8 cellular contexts compared by ENCODE assay signal in genomic region chr21:42513151-42513984, GRCh38. TPM values are rescaled to one million over a fixed set of nuclear protein-coding genes. Genes with fewer than 3 reads are reported as not detected.
DNase-seq lines count a peak whose midpoint lies in the region; ATAC-seq and TF ChIP-seq lines count a peak whose summit lies in the region.

Gene SLC37A1 (plus strand): TSS chr21:42513852. CDS start chr21:42518455, 4,603 bp downstream.

- DNase-seq in CD1c-positive myeloid dendritic cell (ENCODE audit: extremely low spot score), result peak; percentile 59
- DNase-seq in activated T-helper 1 cell treated with anti-CD3 and anti-CD28 coated beads, Interleukin-12 subunit alpha, Interleukin-12 subunit beta, Interleukin-2, Interleukin-4 antibody, amounts not matched to agents 30 ng/mL and 10 ng/mL and 1 ng/mL, durations not matched to agents 14 hours and 24 hours and 36 hours (ENCODE audit: low spot score), result peak; percentile 47
- peak; percentile 64 for DNase-seq in germinal center (ENCODE audit: low spot score)
- DNase-seq in osteocyte (ENCODE audit: extremely low spot score, unreplicated experiment), result no peak
- no peak for DNase-seq in dedifferentiated amniotic fluid mesenchymal stem cell (ENCODE audit: extremely low spot score)
- DNase-seq in NCI-H128 (lab: John Stamatoyannopoulos, UW; ENCODE audit: unreplicated experiment), result no peak

- peaks cover 9% of the 10 kb centered on the region for H3K27me3 Mint-ChIP-seq in activated T-helper 1 cell treated with anti-CD3 and anti-CD28 coated beads, Interleukin-12 subunit alpha, Interleukin-12 subunit beta, Interleukin-2, Interleukin-4 antibody, amounts not matched to agents 30 ng/mL and 10 ng/mL and 1 ng/mL, durations not matched to agents 14 hours and 24 hours and 36 hours (ENCODE audit: insufficient read depth)
- no peaks in the 10 kb centered on the region for H3K27me3 Mint-ChIP-seq in osteocyte (ENCODE audit: unreplicated experiment)

- peaks cover 17% of the 10 kb centered on the region for H3K4me1 Mint-ChIP-seq in activated T-helper 1 cell treated with anti-CD3 and anti-CD28 coated beads, Interleukin-12 subunit alpha, Interleukin-12 subunit beta, Interleukin-2, Interleukin-4 antibody, amounts not matched to agents 30 ng/mL and 10 ng/mL and 1 ng/mL, durations not matched to agents 14 hours and 24 hours and 36 hours (ENCODE audit: low read depth)
- peaks cover 47% of the 10 kb centered on the region for H3K4me1 Mint-ChIP-seq in osteocyte (ENCODE audit: unreplicated experiment)

- H3K36me3 Mint-ChIP-seq in activated T-helper 1 cell treated with anti-CD3 and anti-CD28 coated beads, Interleukin-12 subunit alpha, Interleukin-12 subunit beta, Interleukin-2, Interleukin-4 antibody, amounts not matched to agents 30 ng/mL and 10 ng/mL and 1 ng/mL, durations not matched to agents 14 hours and 24 hours and 36 hours (ENCODE audit: low read depth), result peaks cover 23% of the 10 kb centered on the region
- H3K36me3 Mint-ChIP-seq in osteocyte (ENCODE audit: unreplicated experiment), result no peaks in the 10 kb centered on the region

- H3K27ac ChIP-seq in KOPT-K1 (ENCODE audit: low read depth, low read length, poor library complexity, severe bottlenecking), result peak within 1 kb of the TSS; percentile 55

- intact Hi-C loops in activated T-helper 1 cell treated with anti-CD3 and anti-CD28 coated beads, Interleukin-12 subunit alpha, Interleukin-12 subunit beta, Interleukin-2, Interleukin-4 antibody, amounts not matched to agents 30 ng/mL and 10 ng/mL and 1 ng/mL, durations not matched to agents 14 hours and 24 hours and 36 hours (cut with micrococcal nuclease), result loop anchor here (1.0 to 10.0 kb wide), 3 partner anchors 17 to 209 kb away; partner anchors contain the start of gene RSPH1

- peak within 1 kb of the TSS; percentile 87 for H3K4me3 Mint-ChIP-seq in activated T-helper 1 cell treated with anti-CD3 and anti-CD28 coated beads, Interleukin-12 subunit alpha, Interleukin-12 subunit beta, Interleukin-2, Interleukin-4 antibody, amounts not matched to agents 30 ng/mL and 10 ng/mL and 1 ng/mL, durations not matched to agents 14 hours and 24 hours and 36 hours
- peak within 1 kb of the TSS; percentile 84 for H3K4me3 Mint-ChIP-seq in osteocyte (ENCODE audit: unreplicated experiment)

- no peak for TF ChIP-seq CTCF in osteocyte (IDR thresholded peaks at IDR 0.05)

- H3K36me3 ChIP-seq in KOPT-K1 (ENCODE audit: insufficient read depth, low read length), result peaks cover 6% of the 10 kb centered on the region; the same call in 1 of the 2 replicates

- H3K27ac Mint-ChIP-seq in activated T-helper 1 cell treated with anti-CD3 and anti-CD28 coated beads, Interleukin-12 subunit alpha, Interleukin-12 subunit beta, Interleukin-2, Interleukin-4 antibody, amounts not matched to agents 30 ng/mL and 10 ng/mL and 1 ng/mL, durations not matched to agents 14 hours and 24 hours and 36 hours, result peak within 1 kb of the TSS; percentile 68
- peak within 1 kb of the TSS; percentile 73 for H3K27ac Mint-ChIP-seq in osteocyte (ENCODE audit: unreplicated experiment)

- H3K9me3 Mint-ChIP-seq in activated T-helper 1 cell treated with anti-CD3 and anti-CD28 coated beads, Interleukin-12 subunit alpha, Interleukin-12 subunit beta, Interleukin-2, Interleukin-4 antibody, amounts not matched to agents 30 ng/mL and 10 ng/mL and 1 ng/mL, durations not matched to agents 14 hours and 24 hours and 36 hours, result no peaks in the 10 kb centered on the region
- no peaks in the 10 kb centered on the region for H3K9me3 Mint-ChIP-seq in osteocyte (ENCODE audit: unreplicated experiment)

- no peaks in the 10 kb centered on the region for H3K9me3 ChIP-seq in KOPT-K1 (ENCODE audit: insufficient read depth, low read length, poor library complexity, severe bottlenecking)

- ATAC-seq in GM19372 (IDR thresholded peaks at IDR 0.05; ENCODE audit: low read depth, unreplicated experiment), result peak; percentile 46

RNA-seq across cellular contexts. Expression of gene SLC37A1, which starts in this region (rescaled TPM):
- total RNA-seq in activated T-helper 1 cell treated with anti-CD3 and anti-CD28 coated beads, Interleukin-12 subunit alpha, Interleukin-12 subunit beta, Interleukin-2, Interleukin-4 antibody, amounts not matched to agents 30 ng/mL and 10 ng/mL and 1 ng/mL, durations not matched to agents 14 hours and 24 hours and 36 hours, result 21.9 and 25.0 TPM in 2 replicates
- 13.2 and 13.5 TPM in 2 replicates for total RNA-seq in osteocyte

Comparison
In these comparisons a context has a peak if more than half of its experiments do, and no peak if none do; other contexts are left out.
1. DNase-seq: peak in CD1c-positive myeloid dendritic cell (single experiment), activated T-helper 1 cell treated with anti-CD3 and anti-CD28 coated beads, Interleukin-12 subunit alpha, Interleukin-12 subunit beta, Interleukin-2, Interleukin-4 antibody, amounts not matched to agents 30 ng/mL and 10 ng/mL and 1 ng/mL, durations not matched to agents 14 hours and 24 hours and 36 hours (single experiment) and germinal center (single experiment); none in osteocyte (single experiment), dedifferentiated amniotic fluid mesenchymal stem cell (single experiment) and NCI-H128 (single experiment).